1 cellular context compared by ENCODE assay signal in the genomic region with DNA sequence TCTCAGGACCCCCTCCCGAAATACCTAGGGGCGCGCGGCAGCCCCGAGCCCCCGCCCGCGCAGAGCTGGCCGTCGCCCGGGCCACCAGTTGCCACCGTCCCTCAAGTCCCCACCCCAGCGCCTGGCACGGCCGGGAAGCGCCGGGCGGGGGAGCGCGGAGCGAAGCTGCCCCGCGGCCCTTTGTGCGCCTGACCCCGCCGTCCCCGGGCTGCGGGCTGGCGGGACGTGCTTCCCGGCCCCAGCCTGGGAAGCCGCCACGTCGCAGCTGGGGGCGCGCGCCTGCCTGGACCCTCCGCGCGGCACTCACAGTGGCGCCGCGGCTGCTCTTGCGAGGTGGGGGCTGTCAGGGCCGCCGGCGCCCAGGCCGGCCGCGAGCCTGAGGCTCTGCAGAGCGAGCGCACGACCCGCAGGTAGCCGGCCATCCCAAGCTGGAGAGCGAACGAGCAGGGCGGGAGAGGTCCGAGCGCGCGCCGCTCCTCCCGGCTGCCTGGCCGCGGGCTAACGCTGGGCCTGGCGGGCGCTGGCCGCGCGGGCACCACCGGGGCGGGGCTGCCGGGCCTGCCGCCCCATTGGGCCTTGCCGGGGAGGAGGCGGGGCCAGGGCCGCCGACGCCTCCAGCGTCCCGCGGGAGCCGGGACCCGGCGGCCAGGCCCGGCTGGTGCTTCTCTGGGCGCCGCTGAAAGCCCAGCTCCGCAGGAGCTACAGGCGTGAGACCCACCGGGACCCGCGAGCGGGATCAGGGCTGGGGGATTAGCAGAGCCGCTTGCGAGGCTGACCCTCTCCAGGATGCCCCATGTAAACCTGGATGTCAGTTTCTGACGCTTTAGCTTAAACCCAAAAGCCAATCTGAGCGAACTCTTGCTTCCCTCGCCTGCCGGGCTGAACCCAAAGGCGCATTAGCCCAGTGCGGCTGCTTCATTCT.
TF ChIP-seq lines count a peak whose summit lies in the region.

Gene IDH2, minus strand, starts transcription at position 500 of the 922 bp plus-strand sequence. Its CDS starts 78 bp downstream, at position 422.

TF ChIP-seq in GM12878, 131 proteins besides CTCF, POLR2A, EP300 and RAD21 (continued from another document):
- no peak for TF ChIP-seq USF1 (IDR thresholded peaks at IDR 0.05; ENCODE audit: borderline replicate concordance, extremely low read length, insufficient read depth, low read depth, low read length)
- TF ChIP-seq EZH2 (IDR thresholded peaks at IDR 0.05; ENCODE audit: borderline replicate concordance, control insufficient read depth, low read depth, low read length) = no peak
- no peak for TF ChIP-seq CREM (IDR thresholded peaks at IDR 0.05; ENCODE audit: low read depth)
- TF ChIP-seq JUNB (IDR thresholded peaks at IDR 0.05) = no peak
- TF ChIP-seq NBN (IDR thresholded peaks at IDR 0.05) = no peak
- no peak for TF ChIP-seq RAD51 (IDR thresholded peaks at IDR 0.05)
- no peak for TF ChIP-seq ATF7 (IDR thresholded peaks at IDR 0.05; ENCODE audit: low read depth)
- TF ChIP-seq POU2F2 (IDR thresholded peaks at IDR 0.05; ENCODE audit: borderline replicate concordance, low read depth, low read length) = peak; percentile 37; the same call in 1 of the 3 replicates
- TF ChIP-seq E2F8 (IDR thresholded peaks at IDR 0.05; ENCODE audit: low read depth, partially characterized antibody) = no peak
- TF ChIP-seq ZNF217 (IDR thresholded peaks at IDR 0.05) = peak; percentile 49; the same call in 1 of the 2 replicates
- peak; percentile 47; the same call in 1 of the 2 replicates for TF ChIP-seq BACH1 (IDR thresholded peaks at IDR 0.05; ENCODE audit: borderline replicate concordance)
- peak; percentile 72 for TF ChIP-seq POLR2AphosphoS5 (IDR thresholded peaks at IDR 0.05; ENCODE audit: low read length)
- TF ChIP-seq SIX5 (IDR thresholded peaks at IDR 0.05; ENCODE audit: low read depth, low read length, severe bottlenecking) = no peak
- no peak for TF ChIP-seq BCL11A (IDR thresholded peaks at IDR 0.05; ENCODE audit: low read depth, low read length)
- TF ChIP-seq NR2C2 (IDR thresholded peaks at IDR 0.05; ENCODE audit: borderline replicate concordance, control insufficient read depth, insufficient read length, low read depth) = no peak
- TF ChIP-seq CHD1 (IDR thresholded peaks at IDR 0.05; ENCODE audit: low read depth, low read length) = no peak; the same call in 1 of the 2 replicates
- TF ChIP-seq JUND (IDR thresholded peaks at IDR 0.05; ENCODE audit: low read depth, low read length) = no peak
- TF ChIP-seq KLF5 (IDR thresholded peaks at IDR 0.05; ENCODE audit: partially characterized antibody) = no peak
- no peak for TF ChIP-seq ZNF592 (IDR thresholded peaks at IDR 0.05)
